Comparison of ENCODE assay signal across 33 cellular contexts in the genomic region with DNA sequence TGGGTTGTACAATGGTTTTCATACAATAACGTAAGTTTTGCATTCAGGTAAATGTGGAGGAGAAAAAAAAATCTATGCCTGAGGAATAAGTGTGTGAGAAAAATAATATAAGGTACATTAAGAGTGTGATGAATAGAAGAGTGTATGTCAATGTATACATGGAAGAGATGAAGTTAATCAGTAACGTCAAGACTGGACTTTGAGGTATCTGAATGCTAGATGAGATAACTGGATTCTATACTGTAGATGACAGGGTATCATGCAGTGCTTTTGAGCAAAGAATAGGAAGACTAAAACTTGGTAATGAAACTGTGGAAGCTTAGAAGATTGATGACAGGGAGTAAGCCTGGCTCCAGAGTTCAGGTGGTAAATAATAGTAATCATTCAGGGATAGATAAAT.
"Had no signal": no experiment of that assay in that cellular context is flagged by ENCODE, and none has a peak within 500 bp of the region (broad histone marks: within the 10 kb centered on the region; RNA-seq: fewer than 3 reads in every experiment).

No MANE protein-coding gene starts in this region.

- H3K4me3 ChIP-seq: adrenal gland, ascending aorta, body of pancreas, breast epithelium, cardiac muscle cell had no signal

- H3K9me3 ChIP-seq: adrenal gland, ascending aorta, body of pancreas, breast epithelium had no signal

- ATAC-seq: activated naive CD4-positive, alpha-beta T cell treated with anti-CD3 and anti-CD28 coated beads, Interleukin-2, amount 50 U/mL, for 72 hours; activated naive CD8-positive, alpha-beta T cell treated with anti-CD3 and anti-CD28 coated beads, Interleukin-2, amount 50 U/mL, for 24 hours; activated T-cell treated with anti-CD3 and anti-CD28 coated beads, Interleukin-2, amount 50 U/mL, for 4 hours; activated T-cell treated with anti-CD3 and anti-CD28 coated beads, Interleukin-2, amount 50 U/mL, for 72 hours; activated T-helper 17 cell treated with anti-CD3 and anti-CD28 coated beads, Interleukin-2, amount 50 U/mL, for 72 hours; body of pancreas had no signal

- H3K36me3 ChIP-seq: adrenal gland, ascending aorta, brain microvascular endothelial cell, breast epithelium, cardiac muscle cell had no signal

- H3K4me1 ChIP-seq: adrenal gland, ascending aorta, body of pancreas, breast epithelium had no signal

- FAIRE-seq: astrocyte, bronchial epithelial cell had no signal

- H3K27ac ChIP-seq: adrenal gland, ascending aorta, body of pancreas, brain microvascular endothelial cell, breast epithelium, cardiac muscle cell had no signal

- H3K27me3 ChIP-seq: adrenal gland, ascending aorta, body of pancreas, brain microvascular endothelial cell, breast epithelium, cardiac muscle cell had no signal

- DNase-seq: activated effector memory CD4-positive, alpha-beta T cell treated with anti-CD3 and anti-CD28 coated beads, Interleukin-2, amount 50 U/mL, for 16 hours; activated effector memory CD4-positive, alpha-beta T cell treated with Interleukin-2 at 50 U/mL for 16 hours; activated gamma-delta T cell; activated gamma-delta T cell treated with Interleukin-2 at 50 U/mL for 16 hours; activated naive CD4-positive, alpha-beta T cell; activated naive CD4-positive, alpha-beta T cell treated with anti-CD3 and anti-CD28 coated beads for 36 hours; activated naive CD4-positive, alpha-beta T cell treated with anti-CD3 and anti-CD28 coated beads, Interleukin-2, amount 10 ng/mL, durations not matched to agents 7 days and 5 days; activated naive CD4-positive, alpha-beta T cell treated with anti-CD3 and anti-CD28 coated beads, Interleukin-2, amount 50 U/mL, for 16 hours; activated naive CD4-positive, alpha-beta T cell treated with Interleukin-2 at 50 U/mL for 16 hours; activated naive CD8-positive, alpha-beta T cell treated with anti-CD3 and anti-CD28 coated beads for 36 hours; activated naive CD8-positive, alpha-beta T cell treated with anti-CD3 and anti-CD28 coated beads, Interleukin-2, amount 10 ng/mL, durations not matched to agents 7 days and 5 days; activated naive CD8-positive, alpha-beta T cell treated with anti-CD3 and anti-CD28 coated beads, Interleukin-2, amount 50 U/mL, for 24 hours; activated T-cell treated with anti-CD3 and anti-CD28 coated beads, Interleukin-2, amount 50 U/mL, for 1 hour; activated T-cell treated with anti-CD3 and anti-CD28 coated beads, Interleukin-2, amount 50 U/mL, for 24 hours; activated T-cell treated with anti-CD3 and anti-CD28 coated beads, Interleukin-2, amount 50 U/mL, for 4 hours; activated T-cell treated with anti-CD3 and anti-CD28 coated beads, Interleukin-2, amount 50 U/mL, for 48 hours; activated T-cell treated with anti-CD3 and anti-CD28 coated beads, Interleukin-2, amount 50 U/mL, for 72 hours; adrenal gland; amniotic stem cell; amygdala; aorta; body of pancreas; brain microvascular endothelial cell; caudate nucleus; central memory CD4-positive, alpha-beta T cell; cerebellar nuclear complex had no signal
